ENCODE assay signal across 21 cellular contexts in genomic region chr1:150389650-150390049, GRCh38. TPM values are rescaled to one million over a fixed set of nuclear protein-coding genes. Genes with fewer than 3 reads are reported as not detected.
A peak's percentile ranks its signal among the peaks of the same experiment; 100 is the strongest.
DNase-seq lines count a peak whose midpoint lies in the region; ATAC-seq and TF ChIP-seq lines count a peak whose summit lies in the region.
"Had no signal": no experiment of that assay in that cellular context is flagged by ENCODE, and none has a peak within 500 bp of the region (broad histone marks: within the 10 kb centered on the region; RNA-seq: fewer than 3 reads in every experiment).

No MANE protein-coding gene starts in this region.

- no peak overlapping the region for H3K27ac ChIP-seq in CD4-positive, alpha-beta T cell (ENCODE audit: low read depth, low read length)
- H3K27ac ChIP-seq in HEK293 (ENCODE audit: extremely low read depth, low read depth, low read length) (0 out of 2 replicates have a peak overlapping the region, but pooled peaks have one; percentile 5), transverse colon (no peak overlapping the region)
- no peak overlapping the region for H3K27ac ChIP-seq in naive thymus-derived CD4-positive, alpha-beta T cell (ENCODE audit: low read depth, low read length)
- H3K27ac ChIP-seq: esophagus muscularis mucosa, gastroesophageal sphincter, parathyroid adenoma, tibial artery had no signal

- no peaks in the 10 kb centered on the region for H3K9me3 ChIP-seq in CD4-positive, alpha-beta T cell (ENCODE audit: control insufficient read depth, low read length)
- H3K9me3 ChIP-seq in HEK293 (ENCODE audit: control insufficient read depth, insufficient read depth, low read depth, low read length) (no peaks in the 10 kb centered on the region), Caco-2 (no peaks in the 10 kb centered on the region), transverse colon (no peaks in the 10 kb centered on the region)
- H3K9me3 ChIP-seq in naive thymus-derived CD4-positive, alpha-beta T cell (ENCODE audit: control insufficient read depth in 2 of 3, low read length in 3 of 3) = no peaks in the 10 kb centered on the region
- H3K9me3 ChIP-seq: esophagus muscularis mucosa, gastroesophageal sphincter, tibial artery had no signal

- H3K27me3 Mint-ChIP-seq in CD4-positive, alpha-beta T cell = no peaks in the 10 kb centered on the region
- no peaks in the 10 kb centered on the region for H3K27me3 Mint-ChIP-seq in effector memory CD8-positive, alpha-beta T cell
- no peaks in the 10 kb centered on the region for H3K27me3 Mint-ChIP-seq in naive thymus-derived CD4-positive, alpha-beta T cell
- no peaks in the 10 kb centered on the region for H3K27me3 Mint-ChIP-seq in Caco-2 (ENCODE audit: insufficient read depth, unreplicated experiment)
- H3K27me3 Mint-ChIP-seq: naive thymus-derived CD8-positive, alpha-beta T cell had no signal

- H3K4me1 ChIP-seq in HEK293 (ENCODE audit: control insufficient read depth, insufficient read depth, low read length) (peaks cover 10% of the 10 kb centered on the region; the same call in 1 of the 2 replicates), Caco-2 (peaks cover 9% of the 10 kb centered on the region; the same call in 1 of the 2 replicates), transverse colon (peaks cover 12 to 27% (median 19%) of the 10 kb centered on the region in 4 donors)
- H3K4me1 ChIP-seq in naive thymus-derived CD4-positive, alpha-beta T cell (ENCODE audit: control insufficient read depth in 2 of 2, insufficient read depth in 2 of 2, low read length in 2 of 2) = peaks cover 5 to 17% of the 10 kb centered on the region in 2 donors
- H3K4me1 ChIP-seq: parathyroid adenoma had no signal

- H3K36me3 ChIP-seq in HEK293 (ENCODE audit: control insufficient read depth in 2 of 2, insufficient read depth in 1 of 2, low read length in 2 of 2) (no peaks in the 10 kb centered on the region; a peak in 1 of 3 replicates), Caco-2 (ENCODE audit: control insufficient read depth, insufficient read depth, low read length) (no peaks in the 10 kb centered on the region), transverse colon (no peaks in the 10 kb centered on the region)
- no peaks in the 10 kb centered on the region for H3K36me3 ChIP-seq in naive thymus-derived CD4-positive, alpha-beta T cell (ENCODE audit: control insufficient read depth in 2 of 3, insufficient read depth in 3 of 3, low read length in 3 of 3)
- H3K36me3 ChIP-seq: gastroesophageal sphincter, tibial artery had no signal

- peaks cover 59% of the 10 kb centered on the region for H3K4me1 Mint-ChIP-seq in CD4-positive, alpha-beta T cell (ENCODE audit: low read depth)
- H3K4me1 Mint-ChIP-seq in effector memory CD8-positive, alpha-beta T cell (ENCODE audit: low read depth in 2 of 2) = peaks cover 36 to 61% of the 10 kb centered on the region in 2 donors
- peaks cover 26 to 78% (median 67%) of the 10 kb centered on the region in 7 donors for H3K4me1 Mint-ChIP-seq in naive thymus-derived CD4-positive, alpha-beta T cell
- peaks cover 20% of the 10 kb centered on the region for H3K4me1 Mint-ChIP-seq in Caco-2 (ENCODE audit: low read depth, unreplicated experiment)

- TF ChIP-seq POLR2A in transverse colon (IDR thresholded peaks at IDR 0.05) = no peak

- WGBS in transverse colon (ENCODE audit: low coverage in 1 of 2), 2 donors = 38 to 52% methylated on average over 3 to 4 of the region's 4 CpGs

- peak overlapping the region; percentile 6 for H3K27ac Mint-ChIP-seq in CD4-positive, alpha-beta T cell
- peak overlapping the region; percentile 77 to 84 for H3K27ac Mint-ChIP-seq in effector memory CD8-positive, alpha-beta T cell
- H3K27ac Mint-ChIP-seq in naive thymus-derived CD4-positive, alpha-beta T cell = peak overlapping the region in 5 of 9 donors; percentile 1 to 63 (median 24)
- no peak overlapping the region for H3K27ac Mint-ChIP-seq in Caco-2 (ENCODE audit: unreplicated experiment)

- ATAC-seq in CD4-positive, alpha-beta T cell (ENCODE audit: poor library complexity) = no peak
- no peak for ATAC-seq in effector memory CD8-positive, alpha-beta T cell (replicated peaks)
- no peak for ATAC-seq in naive thymus-derived CD4-positive, alpha-beta T cell
- ATAC-seq in GM18873 (IDR thresholded peaks at IDR 0.05; ENCODE audit: low FRiP score, unreplicated experiment) (no peak), GM21367 (IDR thresholded peaks at IDR 0.05; ENCODE audit: unreplicated experiment) (no peak)
- ATAC-seq: CD8-positive, alpha-beta T cell; gastroesophageal sphincter; naive thymus-derived CD8-positive, alpha-beta T cell; stimulated activated naive CD8-positive, alpha-beta T cell treated with anti-CD3 and anti-CD28 coated beads, Interleukin-15, Interleukin-2, amounts not matched to agents 100 U/mL and 50 U/mL, for 24 hours had no signal

- POLR2A ChIA-PET in CD4-positive, alpha-beta T cell (lab: Charles Lee) = interaction anchor here (1.2 to 2.9 kb wide), 2 partner anchors 16 to 25 kb away, joined by 3 to 14 read pairs; partner anchors contain the start of gene RPRD2
- POLR2A ChIA-PET in HEK293 (lab: Yijun Ruan, JAX) (interaction anchor here (0.5 to 1.6 kb wide), 2 partner anchors 26 to 487 kb away, joined by 3 to 9 read pairs; partner anchors contain the start of genes ARNT and RPRD2), Caco-2 (lab: Charles Lee) (interaction anchor here (0.6 kb wide), 1 partner anchor 22 kb away, joined by 3 read pairs; no protein-coding TSS in a partner anchor)
- POLR2A ChIA-PET in naive thymus-derived CD4-positive, alpha-beta T cell (lab: Charles Lee) = interaction anchor here (1.1 kb wide), 1 partner anchor 25 kb away, joined by 3 read pairs; the partner anchor contains the start of gene RPRD2

- CTCF ChIA-PET in CD4-positive, alpha-beta T cell (lab: Charles Lee) = interaction anchor here (0.8 kb wide), 1 partner anchor 22 kb away, joined by 3 read pairs; no protein-coding TSS in a partner anchor
- CTCF ChIA-PET in HEK293 (lab: Yijun Ruan, JAX) = interaction anchor here (0.6 kb wide), 1 partner anchor 1604 kb away, joined by 4 read pairs; the partner anchor contains the start of gene S100A10
- CTCF ChIA-PET in naive thymus-derived CD4-positive, alpha-beta T cell (lab: Charles Lee) = no interaction called here
- CTCF ChIA-PET in Caco-2 (lab: Charles Lee) = no interaction called here

- peaks cover 21% of the 10 kb centered on the region for H3K36me3 Mint-ChIP-seq in CD4-positive, alpha-beta T cell (ENCODE audit: low read depth)
- peaks cover 13% of the 10 kb centered on the region for H3K36me3 Mint-ChIP-seq in effector memory CD8-positive, alpha-beta T cell (ENCODE audit: insufficient read depth)
- H3K36me3 Mint-ChIP-seq in naive thymus-derived CD4-positive, alpha-beta T cell = peaks cover 0 to 17% (median 5%) of the 10 kb centered on the region in 5 donors
- H3K36me3 Mint-ChIP-seq in Caco-2 (ENCODE audit: insufficient read depth, unreplicated experiment) = peaks cover 5% of the 10 kb centered on the region

- no peaks in the 10 kb centered on the region for H3K9me3 Mint-ChIP-seq in CD4-positive, alpha-beta T cell
- no peaks in the 10 kb centered on the region for H3K9me3 Mint-ChIP-seq in effector memory CD8-positive, alpha-beta T cell
- no peaks in the 10 kb centered on the region for H3K9me3 Mint-ChIP-seq in naive thymus-derived CD4-positive, alpha-beta T cell
- no peaks in the 10 kb centered on the region for H3K9me3 Mint-ChIP-seq in Caco-2 (ENCODE audit: unreplicated experiment)
- H3K9me3 Mint-ChIP-seq: CD8-positive, alpha-beta T cell; naive thymus-derived CD8-positive, alpha-beta T cell had no signal

- H3K27me3 ChIP-seq in CD4-positive, alpha-beta T cell (ENCODE audit: control insufficient read depth, insufficient read depth, low read length) = no peaks in the 10 kb centered on the region
- H3K27me3 ChIP-seq in naive thymus-derived CD4-positive, alpha-beta T cell (ENCODE audit: control insufficient read depth in 2 of 2, insufficient read depth in 2 of 2, low read length in 2 of 2) = no peaks in the 10 kb centered on the region
- H3K27me3 ChIP-seq in Caco-2 (replicated peaks; ENCODE audit: control insufficient read depth, insufficient read depth, low read length) = no peaks in the 10 kb centered on the region
- no peaks in the 10 kb centered on the region for H3K27me3 ChIP-seq in transverse colon
- H3K27me3 ChIP-seq: esophagus muscularis mucosa, gastroesophageal sphincter, tibial artery had no signal

- intact Hi-C loops in CD4-positive, alpha-beta T cell (cut with DNase I, micrococcal nuclease) = no loop called here
- intact Hi-C loops in naive thymus-derived CD4-positive, alpha-beta T cell (cut with micrococcal nuclease) = no loop called here
- intact Hi-C loops in Caco-2 (cut with micrococcal nuclease; ENCODE audit: unreplicated experiment) (loop anchor here (1.0 kb wide), 1 partner anchor 13 kb away; no protein-coding TSS in a partner anchor), transverse colon (cut with DNase I; ENCODE audit: low total_unique reads) (no loop called here)

- TF ChIP-seq EP300 in transverse colon (IDR thresholded peaks at IDR 0.05; ENCODE audit: low read depth) = no peak

- no peak overlapping the region for H3K4me3 Mint-ChIP-seq in CD4-positive, alpha-beta T cell
- no peak overlapping the region for H3K4me3 Mint-ChIP-seq in effector memory CD8-positive, alpha-beta T cell
- peak overlapping the region in 1 of 10 donors; percentile 35 for H3K4me3 Mint-ChIP-seq in naive thymus-derived CD4-positive, alpha-beta T cell
- H3K4me3 Mint-ChIP-seq in Caco-2 (ENCODE audit: unreplicated experiment) = no peak overlapping the region
- H3K4me3 Mint-ChIP-seq: CD8-positive, alpha-beta T cell had no signal

- in situ Hi-C loops in transverse colon (cut with MboI; ENCODE audit: low pct_ligation_motif_present in 1 of 4, low pct_unique_long_range_greater_than_20kb in 1 of 4, low sequenced_read_pairs in 3 of 4) = no loop called here

- no peak for DNase-seq in CD4-positive, alpha-beta T cell
- DNase-seq in effector memory CD8-positive, alpha-beta T cell = no peak
- DNase-seq in naive thymus-derived CD4-positive, alpha-beta T cell = no peak
- DNase-seq in Caco-2 = no peak
- DNase-seq in transverse colon = no peak
- DNase-seq: activated effector memory CD4-positive, alpha-beta T cell treated with Interleukin-2 at 50 U/mL for 16 hours; CD8-positive, alpha-beta T cell; HCEC 1CT; mesendoderm; naive thymus-derived CD8-positive, alpha-beta T cell; NCI-H524; stimulated activated CD4-positive, alpha-beta T cell treated with anti-CD3 and anti-CD28 coated beads, Interleukin-1b, Interleukin-23, amount 100 ng/mL, for 48 hours; stimulated activated naive CD8-positive, alpha-beta T cell treated with anti-CD3 and anti-CD28 coated beads, Interleukin-15, Interleukin-2, amounts not matched to agents 100 U/mL and 50 U/mL, for 24 hours; T-helper 9 cell; tibial artery had no signal

- BruUV-seq in Caco-2 (replicated peaks; lab: Mats Ljungman, UMichigan) = no TSS peak

- no peak overlapping the region for H3K4me3 ChIP-seq in HEK293 (ENCODE audit: low read depth, low read length)
- no peak overlapping the region for H3K4me3 ChIP-seq in naive thymus-derived CD4-positive, alpha-beta T cell (ENCODE audit: low read length)
- H3K4me3 ChIP-seq in Caco-2 (ENCODE audit: low read depth, low read length) = no peak overlapping the region
- no peak overlapping the region for H3K4me3 ChIP-seq in transverse colon
- H3K4me3 ChIP-seq: esophagus muscularis mucosa, gastroesophageal sphincter, tibial artery had no signal

- TF ChIP-seq CTCF in CD4-positive, alpha-beta T cell (IDR thresholded peaks at IDR 0.05) = no peak
- TF ChIP-seq CTCF in HEK293 (tag by site-specific recombination; IDR thresholded peaks at IDR 0.05) (no peak), Caco-2 (IDR thresholded peaks at IDR 0.05; ENCODE audit: insufficient read depth in 1 of 2, low read depth in 1 of 2, low read length in 1 of 2, severe bottlenecking in 1 of 2, unreplicated experiment in 1 of 2) (no peak), transverse colon (IDR thresholded peaks at IDR 0.05) (no peak)

RNA-seq across cellular contexts. Expression of gene RPRD2, which starts 25.7 kb away (rescaled TPM):
- 10 to 100 TPM; 27.1 to 27.9 TPM for total RNA-seq in CD4-positive, alpha-beta T cell
- total RNA-seq in naive thymus-derived CD4-positive, alpha-beta T cell = 10 to 100 TPM; 33.2 to 62.2 (median 40.6) TPM
- 10 to 100 TPM; 27.5 to 51.2 TPM for polyA plus RNA-seq in naive thymus-derived CD4-positive, alpha-beta T cell
- total RNA-seq in Caco-2 (2022) (24.3 and 25.0 TPM in 2 replicates), transverse colon (10 to 100 TPM; 18.7 to 36.4 (median 26.1) TPM)

Comparison
In these comparisons a context has a peak if more than half of its experiments do, and no peak if none do; other contexts are left out.
1. CTCF ChIA-PET loops: an anchor here in CD4-positive, alpha-beta T cell (0.8 kb wide) and HEK293 (0.6 kb wide); none called in naive thymus-derived CD4-positive, alpha-beta T cell and Caco-2.